In genomic region chr6:137647762-137648412, GRCh38 we compare ENCODE assay signal across 16 cellular contexts.
DNase-seq lines count a peak whose midpoint lies in the region; ATAC-seq and TF ChIP-seq lines count a peak whose summit lies in the region.
"Had no signal": no experiment of that assay in that cellular context is flagged by ENCODE, and none has a peak within 500 bp of the region (broad histone marks: within the 10 kb centered on the region; RNA-seq: fewer than 3 reads in every experiment).

No MANE protein-coding gene starts in this region.

- peak; percentile 58 for ATAC-seq in GM19035 (IDR thresholded peaks at IDR 0.05; ENCODE audit: unreplicated experiment)
- ATAC-seq in HG03442 (IDR thresholded peaks at IDR 0.05; ENCODE audit: unreplicated experiment) = peak; percentile 74
- no peak for ATAC-seq in GM21576 (IDR thresholded peaks at IDR 0.05; ENCODE audit: unreplicated experiment)
- no peak for ATAC-seq in T-helper 17 cell
- no peak for ATAC-seq in naive thymus-derived CD4-positive, alpha-beta T cell

- no peak overlapping the region for H3K4me3 ChIP-seq in fibroblast of mammary gland (ENCODE audit: control insufficient read depth, low read depth, low read length)
- no peak overlapping the region for H3K4me3 ChIP-seq in naive thymus-derived CD4-positive, alpha-beta T cell (ENCODE audit: low read length)
- H3K4me3 ChIP-seq: BLaER1 treated with 17β-estradiol and CSF1 and Interleukin-3, amounts not matched to agents 10 nM and 100 nM; right atrium auricular region; vagina had no signal

- BruUV-seq in Calu3 (replicated peaks; lab: Mats Ljungman, UMichigan) = no TSS peak

- peaks cover 24% of the 10 kb centered on the region for H3K4me1 Mint-ChIP-seq in Calu3 (ENCODE audit: low read depth, unreplicated experiment)
- no peaks in the 10 kb centered on the region for H3K4me1 Mint-ChIP-seq in T-helper 17 cell
- peaks cover 0 to 5% (median 0%) of the 10 kb centered on the region in 7 donors for H3K4me1 Mint-ChIP-seq in naive thymus-derived CD4-positive, alpha-beta T cell
- H3K4me1 Mint-ChIP-seq: endodermal cell had no signal

- H3K27me3 ChIP-seq in naive thymus-derived CD4-positive, alpha-beta T cell (ENCODE audit: control insufficient read depth in 2 of 2, insufficient read depth in 2 of 2, low read length in 2 of 2) = no peaks in the 10 kb centered on the region
- H3K27me3 ChIP-seq: BLaER1 treated with 17β-estradiol and CSF1 and Interleukin-3, amounts not matched to agents 10 nM and 100 nM; right atrium auricular region; vagina had no signal

- intact Hi-C loops in Calu3 (cut with micrococcal nuclease; ENCODE audit: unreplicated experiment) = no loop called here
- intact Hi-C loops in naive thymus-derived CD4-positive, alpha-beta T cell (cut with micrococcal nuclease) = loop anchor here (10.0 kb wide), 2 partner anchors 823 to 1043 kb away; partner anchors contain the start of gene PEX7 (in 1 of the 2)

- TF ChIP-seq CTCF in Calu3 (IDR thresholded peaks at IDR 0.05; ENCODE audit: unreplicated experiment) = no peak
- TF ChIP-seq CTCF in fibroblast of mammary gland (conservative IDR thresholded peaks at IDR 0.05; ENCODE audit: control insufficient read depth, insufficient read depth, low read depth, low read length) = no peak

- no peaks in the 10 kb centered on the region for H3K4me1 ChIP-seq in naive thymus-derived CD4-positive, alpha-beta T cell (ENCODE audit: control insufficient read depth in 2 of 2, insufficient read depth in 2 of 2, low read length in 2 of 2)
- H3K4me1 ChIP-seq: vagina had no signal

- CTCF ChIA-PET in Calu3 (lab: Charles Lee) = no interaction called here
- CTCF ChIA-PET in naive thymus-derived CD4-positive, alpha-beta T cell (lab: Charles Lee) = no interaction called here

- peak overlapping the region; percentile 39 for H3K27ac Mint-ChIP-seq in Calu3 (ENCODE audit: unreplicated experiment)
- H3K27ac Mint-ChIP-seq in T-helper 17 cell = no peak overlapping the region
- no peak overlapping the region for H3K27ac Mint-ChIP-seq in naive thymus-derived CD4-positive, alpha-beta T cell
- H3K27ac Mint-ChIP-seq: endodermal cell had no signal

- no peak overlapping the region for H3K27ac ChIP-seq in naive thymus-derived CD4-positive, alpha-beta T cell (ENCODE audit: low read depth, low read length)
- H3K27ac ChIP-seq: BLaER1 treated with 17β-estradiol and CSF1 and Interleukin-3, amounts not matched to agents 10 nM and 100 nM; right atrium auricular region; vagina had no signal

- no peaks in the 10 kb centered on the region for H3K36me3 ChIP-seq in naive thymus-derived CD4-positive, alpha-beta T cell (ENCODE audit: control insufficient read depth in 2 of 3, insufficient read depth in 3 of 3, low read length in 3 of 3)
- H3K36me3 ChIP-seq: BLaER1 treated with 17β-estradiol and CSF1 and Interleukin-3, amounts not matched to agents 10 nM and 100 nM; right atrium auricular region; vagina had no signal

- no peak for DNase-seq in Calu3
- peak; percentile 57 for DNase-seq in fibroblast of mammary gland (ENCODE audit: low read depth)
- no peak for DNase-seq in NCI-H345 (lab: John Stamatoyannopoulos, UW)
- no peak for DNase-seq in T-helper 17 cell
- DNase-seq in naive thymus-derived CD4-positive, alpha-beta T cell = no peak
- DNase-seq: endodermal cell, Kasumi-1, mesendoderm, NCI-H2171, T-helper 9 cell had no signal

- POLR2A ChIA-PET in naive thymus-derived CD4-positive, alpha-beta T cell (lab: Charles Lee) = no interaction called here

- peaks cover 3% of the 10 kb centered on the region for H3K9me3 Mint-ChIP-seq in Calu3 (ENCODE audit: low read depth, unreplicated experiment)
- peaks cover 0 to 25% (median 9%) of the 10 kb centered on the region in 11 donors for H3K9me3 Mint-ChIP-seq in naive thymus-derived CD4-positive, alpha-beta T cell

- no peaks in the 10 kb centered on the region for H3K27me3 Mint-ChIP-seq in Calu3 (ENCODE audit: unreplicated experiment)
- peaks cover 45% of the 10 kb centered on the region for H3K27me3 Mint-ChIP-seq in T-helper 17 cell
- peaks cover 11 to 40% (median 18%) of the 10 kb centered on the region in 5 donors for H3K27me3 Mint-ChIP-seq in naive thymus-derived CD4-positive, alpha-beta T cell

- H3K9me3 ChIP-seq in T-helper 17 cell (ENCODE audit: control insufficient read depth, low read length, poor library complexity, severe bottlenecking) = no peaks in the 10 kb centered on the region
- H3K9me3 ChIP-seq in naive thymus-derived CD4-positive, alpha-beta T cell (ENCODE audit: control insufficient read depth in 2 of 3, low read length in 3 of 3) = peaks cover 0 to 4% (median 0%) of the 10 kb centered on the region in 3 experiments
- H3K9me3 ChIP-seq: BLaER1 treated with 17β-estradiol and CSF1 and Interleukin-3, amounts not matched to agents 10 nM and 100 nM; vagina had no signal

- H3K4me3 Mint-ChIP-seq in Calu3 (ENCODE audit: low read depth, unreplicated experiment) = no peak overlapping the region
- no peak overlapping the region for H3K4me3 Mint-ChIP-seq in T-helper 17 cell
- H3K4me3 Mint-ChIP-seq in naive thymus-derived CD4-positive, alpha-beta T cell = no peak overlapping the region
- H3K4me3 Mint-ChIP-seq: endodermal cell had no signal

- H3K36me3 Mint-ChIP-seq in Calu3 (ENCODE audit: insufficient read depth, unreplicated experiment) = no peaks in the 10 kb centered on the region
- H3K36me3 Mint-ChIP-seq in T-helper 17 cell (ENCODE audit: low read depth) = no peaks in the 10 kb centered on the region
- no peaks in the 10 kb centered on the region for H3K36me3 Mint-ChIP-seq in naive thymus-derived CD4-positive, alpha-beta T cell

Comparison
In these comparisons a context has a peak if more than half of its experiments do, and no peak if none do; other contexts are left out.
1. ATAC-seq: peak in GM19035 (single experiment) and HG03442 (single experiment); none in GM21576 (single experiment), T-helper 17 cell (single experiment) and naive thymus-derived CD4-positive, alpha-beta T cell (single experiment).